ENCODE assay signal across 37 cellular contexts in genomic region chr16:80794071-80794470, GRCh38.
"Had no signal": no experiment of that assay in that cellular context is flagged by ENCODE, and none has a peak within 500 bp of the region (broad histone marks: within the 10 kb centered on the region; RNA-seq: fewer than 3 reads in every experiment).

No MANE protein-coding gene starts in this region.

- FAIRE-seq: TTC549 had no signal

- DNase-seq: activated B cell treated with CpG ODN at 0.5 μM for 24 hours; activated CD4-positive, alpha-beta memory T cell treated with anti-CD3 and anti-CD28 coated beads for 36 hours; activated CD4-positive, alpha-beta T cell treated with anti-CD3 and anti-CD28 coated beads for 4 hours; activated CD4-positive, alpha-beta T cell treated with anti-CD3 and anti-CD28 coated beads, Interleukin-2, amount 10 ng/mL, durations not matched to agents 24 days and 14 days; activated CD4-positive, alpha-beta T cell treated with anti-CD3 and anti-CD28 coated beads, Interleukin-2, amount 50 U/mL, for 1 hour; activated CD4-positive, alpha-beta T cell treated with anti-CD3 and anti-CD28 coated beads, Interleukin-2, amount 50 U/mL, for 4 hours; activated CD4-positive, CD25-positive, alpha-beta regulatory T cell treated with anti-CD3 and anti-CD28 coated beads, Interleukin-2, amount 50 U/mL, for 72 hours; activated CD8-positive, alpha-beta memory T cell treated with anti-CD3 and anti-CD28 coated beads, Interleukin-2, amount 50 U/mL, for 4 hours; activated CD8-positive, alpha-beta T cell treated with anti-CD3 and anti-CD28 coated beads for 36 hours; activated gamma-delta T cell; activated naive CD4-positive, alpha-beta T cell treated with anti-CD3 and anti-CD28 coated beads, Interleukin-2, amount 10 ng/mL, durations not matched to agents 7 days and 5 days; activated naive CD4-positive, alpha-beta T cell treated with Interleukin-2 at 50 U/mL for 16 hours; activated naive CD8-positive, alpha-beta T cell treated with anti-CD3 and anti-CD28 coated beads, Interleukin-2, amount 10 ng/mL, durations not matched to agents 7 days and 5 days; activated naive CD8-positive, alpha-beta T cell treated with anti-CD3 and anti-CD28 coated beads, Interleukin-2, amount 50 U/mL, for 24 hours; activated T-cell treated with anti-CD3 and anti-CD28 coated beads for 4 hours; activated T-cell treated with anti-CD3 and anti-CD28 coated beads, Interleukin-2, amount 50 U/mL, for 1 hour; activated T-cell treated with anti-CD3 and anti-CD28 coated beads, Interleukin-2, amount 50 U/mL, for 4 hours; activated T-cell treated with anti-CD3 and anti-CD28 coated beads, Interleukin-2, amount 50 U/mL, for 72 hours; amniotic stem cell; anterior cingulate cortex; body of pancreas; brain microvascular endothelial cell; central memory CD4-positive, alpha-beta T cell; SW 1271; T-helper 1 cell; T-helper 2 cell; T-helper 9 cell had no signal

- H3K27ac ChIP-seq: ascending aorta, body of pancreas, brain microvascular endothelial cell, breast epithelium, VCaP had no signal

- H3K9me3 ChIP-seq: ascending aorta, body of pancreas, breast epithelium had no signal

- H3K9me3 Mint-ChIP-seq: activated B cell treated with CpG ODN at 0.5 μM for 24 hours; activated naive CD4-positive, alpha-beta T cell treated with anti-CD3 and anti-CD28 coated beads, Interleukin-2, amount 50 U/mL, for 24 hours; activated T-helper 17 cell treated with anti-CD3 and anti-CD28 coated beads, Interleukin-2, amount 50 U/mL, for 72 hours; T-helper 1 cell treated with Interleukin-12 subunit alpha and Interleukin-12 subunit beta and Interleukin-4 antibody, amounts not matched to agents 30 μg/mL and 1 μg/mL, for 36 hours had no signal

- H3K27ac Mint-ChIP-seq: activated B cell treated with CpG ODN at 0.5 μM for 24 hours; activated CD4-positive, alpha-beta memory T cell treated with anti-CD3 and anti-CD28 coated beads for 36 hours; activated CD4-positive, alpha-beta T cell treated with anti-CD3 and anti-CD28 coated beads, Interleukin-2, amount 10 ng/mL, durations not matched to agents 24 days and 14 days; activated CD8-positive, alpha-beta T cell treated with anti-CD3 and anti-CD28 coated beads for 36 hours; activated naive CD4-positive, alpha-beta T cell treated with anti-CD3 and anti-CD28 coated beads, Interleukin-2, amount 10 ng/mL, durations not matched to agents 7 days and 5 days; activated naive CD4-positive, alpha-beta T cell treated with anti-CD3 and anti-CD28 coated beads, Interleukin-2, amount 50 U/mL, for 24 hours; activated naive CD8-positive, alpha-beta T cell; activated naive CD8-positive, alpha-beta T cell treated with anti-CD3 and anti-CD28 coated beads, Interleukin-2, amount 10 ng/mL, durations not matched to agents 7 days and 5 days; activated naive CD8-positive, alpha-beta T cell treated with anti-CD3 and anti-CD28 coated beads, Interleukin-2, amount 50 U/mL, for 24 hours; activated T-cell treated with anti-CD3 and anti-CD28 coated beads, Interleukin-2, amount 50 U/mL, for 72 hours; activated T-helper 1 cell treated with anti-CD3 and anti-CD28 coated beads, Interleukin-12 subunit alpha, Interleukin-12 subunit beta, Interleukin-2, Interleukin-4 antibody, amounts not matched to agents 30 ng/mL and 10 ng/mL and 1 ng/mL, durations not matched to agents 14 hours and 24 hours and 36 hours; activated T-helper 17 cell treated with anti-CD3 and anti-CD28 coated beads, Interleukin-2, amount 50 U/mL, for 72 hours; T-helper 1 cell treated with Interleukin-12 subunit alpha and Interleukin-12 subunit beta and Interleukin-4 antibody, amounts not matched to agents 30 μg/mL and 1 μg/mL, for 36 hours; T-helper 2 cell treated with Interferon-gamma antibody and Interleukin-4, amounts not matched to agents 5 μg/mL and 100 μg/mL, for 36 hours had no signal

- H3K4me3 ChIP-seq: ascending aorta, body of pancreas, breast epithelium had no signal

- H3K4me1 Mint-ChIP-seq: activated B cell treated with CpG ODN at 0.5 μM for 24 hours; activated naive CD4-positive, alpha-beta T cell treated with anti-CD3 and anti-CD28 coated beads, Interleukin-2, amount 10 ng/mL, durations not matched to agents 7 days and 5 days; activated naive CD8-positive, alpha-beta T cell treated with anti-CD3 and anti-CD28 coated beads, Interleukin-2, amount 10 ng/mL, durations not matched to agents 7 days and 5 days; activated naive CD8-positive, alpha-beta T cell treated with anti-CD3 and anti-CD28 coated beads, Interleukin-2, amount 50 U/mL, for 24 hours had no signal

- H3K4me1 ChIP-seq: ascending aorta, body of pancreas, breast epithelium had no signal

- H3K27me3 Mint-ChIP-seq: activated B cell treated with CpG ODN at 0.5 μM for 24 hours; activated CD4-positive, alpha-beta memory T cell treated with anti-CD3 and anti-CD28 coated beads for 36 hours; activated CD4-positive, alpha-beta T cell treated with anti-CD3 and anti-CD28 coated beads, Interleukin-2, amount 10 ng/mL, durations not matched to agents 24 days and 14 days; activated CD8-positive, alpha-beta T cell treated with anti-CD3 and anti-CD28 coated beads for 36 hours; activated naive CD4-positive, alpha-beta T cell treated with anti-CD3 and anti-CD28 coated beads, Interleukin-2, amount 10 ng/mL, durations not matched to agents 7 days and 5 days; activated naive CD4-positive, alpha-beta T cell treated with anti-CD3 and anti-CD28 coated beads, Interleukin-2, amount 50 U/mL, for 24 hours; activated naive CD8-positive, alpha-beta T cell; activated naive CD8-positive, alpha-beta T cell treated with anti-CD3 and anti-CD28 coated beads, Interleukin-2, amount 10 ng/mL, durations not matched to agents 7 days and 5 days; activated naive CD8-positive, alpha-beta T cell treated with anti-CD3 and anti-CD28 coated beads, Interleukin-2, amount 50 U/mL, for 24 hours; activated T-helper 17 cell treated with anti-CD3 and anti-CD28 coated beads, Interleukin-2, amount 50 U/mL, for 72 hours had no signal

- H3K36me3 Mint-ChIP-seq: activated naive CD8-positive, alpha-beta T cell had no signal

- H3K27me3 ChIP-seq: ascending aorta, body of pancreas, brain microvascular endothelial cell, breast epithelium had no signal

- H3K36me3 ChIP-seq: ascending aorta, brain microvascular endothelial cell, breast epithelium had no signal

- H3K4me3 Mint-ChIP-seq: activated B cell treated with CpG ODN at 0.5 μM for 24 hours; activated CD4-positive, alpha-beta memory T cell treated with anti-CD3 and anti-CD28 coated beads for 36 hours; activated CD4-positive, alpha-beta T cell treated with anti-CD3 and anti-CD28 coated beads, Interleukin-2, amount 10 ng/mL, durations not matched to agents 24 days and 14 days; activated CD8-positive, alpha-beta T cell treated with anti-CD3 and anti-CD28 coated beads for 36 hours; activated naive CD4-positive, alpha-beta T cell treated with anti-CD3 and anti-CD28 coated beads, Interleukin-2, amount 10 ng/mL, durations not matched to agents 7 days and 5 days; activated naive CD4-positive, alpha-beta T cell treated with anti-CD3 and anti-CD28 coated beads, Interleukin-2, amount 50 U/mL, for 24 hours; activated naive CD8-positive, alpha-beta T cell; activated naive CD8-positive, alpha-beta T cell treated with anti-CD3 and anti-CD28 coated beads, Interleukin-2, amount 10 ng/mL, durations not matched to agents 7 days and 5 days; activated naive CD8-positive, alpha-beta T cell treated with anti-CD3 and anti-CD28 coated beads, Interleukin-2, amount 50 U/mL, for 24 hours; activated T-cell treated with anti-CD3 and anti-CD28 coated beads, Interleukin-2, amount 50 U/mL, for 4 hours; activated T-cell treated with anti-CD3 and anti-CD28 coated beads, Interleukin-2, amount 50 U/mL, for 72 hours; activated T-helper 1 cell treated with anti-CD3 and anti-CD28 coated beads, Interleukin-12 subunit alpha, Interleukin-12 subunit beta, Interleukin-2, Interleukin-4 antibody, amounts not matched to agents 30 ng/mL and 10 ng/mL and 1 ng/mL, durations not matched to agents 14 hours and 24 hours and 36 hours; activated T-helper 17 cell treated with anti-CD3 and anti-CD28 coated beads, Interleukin-2, amount 50 U/mL, for 72 hours; T-helper 1 cell treated with Interleukin-12 subunit alpha and Interleukin-12 subunit beta and Interleukin-4 antibody, amounts not matched to agents 30 μg/mL and 1 μg/mL, for 36 hours; T-helper 2 cell treated with Interferon-gamma antibody and Interleukin-4, amounts not matched to agents 5 μg/mL and 100 μg/mL, for 36 hours had no signal
